17 cellular contexts compared by ENCODE assay signal in the genomic region with DNA sequence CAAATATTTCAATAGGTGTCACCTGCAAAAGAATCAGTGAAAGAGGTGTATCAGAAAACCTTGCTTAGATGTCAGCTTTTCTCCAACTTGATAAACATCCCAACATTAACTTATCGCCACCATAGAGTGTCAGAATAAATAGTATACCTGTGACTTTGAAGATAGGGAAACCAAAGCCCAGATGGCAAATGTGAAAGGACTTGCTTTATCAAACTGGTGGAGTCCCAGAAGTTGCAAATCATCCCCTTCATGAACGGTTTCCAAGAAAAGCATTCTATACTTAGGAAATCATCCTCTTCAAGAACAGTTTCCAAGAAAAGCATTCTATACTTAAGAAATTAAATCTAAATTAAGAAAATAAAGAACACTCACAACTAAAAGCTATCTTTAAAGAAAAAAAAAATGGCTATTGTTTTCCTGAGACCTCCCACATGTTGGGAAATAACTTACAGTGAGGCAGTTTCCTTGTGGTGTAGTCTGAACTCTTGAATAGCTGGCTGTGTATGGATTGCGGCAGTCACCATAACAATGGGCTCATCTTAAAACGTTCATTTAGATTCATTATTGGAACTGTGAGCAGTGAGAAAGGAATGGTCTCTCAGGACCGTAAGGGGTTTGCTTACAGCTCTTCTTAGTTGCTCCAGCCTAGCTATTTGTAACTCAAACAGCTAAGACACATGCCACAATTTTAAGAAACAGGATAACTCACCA. TPM values are rescaled to one million over a fixed set of nuclear protein-coding genes. Genes with fewer than 3 reads are reported as not detected.
A peak's percentile ranks its signal among the peaks of the same experiment; 100 is the strongest.
DNase-seq lines count a peak whose midpoint lies in the region; ATAC-seq and TF ChIP-seq lines count a peak whose summit lies in the region.
"Had no signal": no experiment of that assay in that cellular context is flagged by ENCODE, and none has a peak within 500 bp of the region (broad histone marks: within the 10 kb centered on the region; RNA-seq: fewer than 3 reads in every experiment).

No MANE protein-coding gene starts in this region.

- CTCF ChIA-PET in activated CD8-positive, alpha-beta memory T cell treated with anti-CD3 and anti-CD28 coated beads, Interleukin-2, amount 10 ng/mL, durations not matched to agents 7 days and 5 days (lab: Charles Lee) = no interaction called here

- H3K27ac Mint-ChIP-seq in activated CD8-positive, alpha-beta memory T cell treated with anti-CD3 and anti-CD28 coated beads, Interleukin-2, amount 10 ng/mL, durations not matched to agents 7 days and 5 days = no peak overlapping the region
- H3K27ac Mint-ChIP-seq: IgD-negative memory B cell; stimulated activated naive CD8-positive, alpha-beta T cell treated with anti-CD3 and anti-CD28 coated beads, Interleukin-15, Interleukin-2, amounts not matched to agents 100 ng/mL and 50 ng/mL, for 24 hours had no signal

- H3K36me3 Mint-ChIP-seq in activated CD8-positive, alpha-beta memory T cell treated with anti-CD3 and anti-CD28 coated beads, Interleukin-2, amount 10 ng/mL, durations not matched to agents 7 days and 5 days = peaks cover 4% of the 10 kb centered on the region

- H3K27ac ChIP-seq in left lung (no peak overlapping the region), testis (no peak overlapping the region)
- H3K27ac ChIP-seq: C4-2B, esophagus squamous epithelium had no signal

- TF ChIP-seq CTCF in NB4 (IDR thresholded peaks at IDR 0.05; ENCODE audit: low read depth, low read length) (no peak), choroid plexus epithelial cell (conservative IDR thresholded peaks at IDR 0.05; ENCODE audit: low read depth, low read length) (no peak), left lung (IDR thresholded peaks at IDR 0.05) (no peak), testis (IDR thresholded peaks at IDR 0.05) (no peak)

- TF ChIP-seq POLR2A in NB4 (IDR thresholded peaks at IDR 0.05; ENCODE audit: extremely low read depth, insufficient read length) (no peak), testis (IDR thresholded peaks at IDR 0.05) (no peak)

- H3K9me3 ChIP-seq in left lung = no peaks in the 10 kb centered on the region
- no peaks in the 10 kb centered on the region for H3K9me3 ChIP-seq in testis
- H3K9me3 ChIP-seq: esophagus squamous epithelium, sigmoid colon had no signal

- no peaks in the 10 kb centered on the region for H3K27me3 Mint-ChIP-seq in activated CD8-positive, alpha-beta memory T cell treated with anti-CD3 and anti-CD28 coated beads, Interleukin-2, amount 10 ng/mL, durations not matched to agents 7 days and 5 days
- H3K27me3 Mint-ChIP-seq: central memory CD8-positive, alpha-beta T cell; IgD-negative memory B cell; stimulated activated naive CD8-positive, alpha-beta T cell treated with anti-CD3 and anti-CD28 coated beads, Interleukin-15, Interleukin-2, amounts not matched to agents 100 ng/mL and 50 ng/mL, for 24 hours had no signal

- 65 to 73% methylated on average over 5 of the region's 5 CpGs for WGBS in testis, 2 donors

- H3K4me3 Mint-ChIP-seq in activated CD8-positive, alpha-beta memory T cell treated with anti-CD3 and anti-CD28 coated beads, Interleukin-2, amount 10 ng/mL, durations not matched to agents 7 days and 5 days = no peak overlapping the region
- H3K4me3 Mint-ChIP-seq: central memory CD8-positive, alpha-beta T cell; IgD-negative memory B cell; stimulated activated naive CD8-positive, alpha-beta T cell treated with anti-CD3 and anti-CD28 coated beads, Interleukin-15, Interleukin-2, amounts not matched to agents 100 ng/mL and 50 ng/mL, for 24 hours had no signal

- H3K4me1 Mint-ChIP-seq in activated CD8-positive, alpha-beta memory T cell treated with anti-CD3 and anti-CD28 coated beads, Interleukin-2, amount 10 ng/mL, durations not matched to agents 7 days and 5 days = peaks cover 2% of the 10 kb centered on the region
- H3K4me1 Mint-ChIP-seq: IgD-negative memory B cell had no signal

- H3K4me3 ChIP-seq in NB4 (ENCODE audit: low read depth, low read length) (no peak overlapping the region), choroid plexus epithelial cell (ENCODE audit: low read depth, low read length) (no peak overlapping the region), left lung (no peak overlapping the region), testis (no peak overlapping the region)
- H3K4me3 ChIP-seq: esophagus squamous epithelium, sigmoid colon had no signal

- H3K27me3 ChIP-seq in left lung = no peaks in the 10 kb centered on the region
- H3K27me3 ChIP-seq in testis = no peaks in the 10 kb centered on the region
- H3K27me3 ChIP-seq: esophagus squamous epithelium, sigmoid colon had no signal

- H3K9me3 Mint-ChIP-seq in activated CD8-positive, alpha-beta memory T cell treated with anti-CD3 and anti-CD28 coated beads, Interleukin-2, amount 10 ng/mL, durations not matched to agents 7 days and 5 days (ENCODE audit: low read depth) = no peaks in the 10 kb centered on the region
- H3K9me3 Mint-ChIP-seq: central memory CD8-positive, alpha-beta T cell had no signal

- DNase-seq in COLO829 (ENCODE audit: low spot score) (peak; percentile 38), NB4 (ENCODE audit: low read depth) (peak; percentile 31), choroid plexus epithelial cell (ENCODE audit: low read depth) (peak; percentile 79), left lung (no peak), testis (no peak), NK-92 (lab: John Stamatoyannopoulos, UW; ENCODE audit: unreplicated experiment) (no peak), head of caudate nucleus (no peak)
- DNase-seq in activated CD8-positive, alpha-beta memory T cell treated with anti-CD3 and anti-CD28 coated beads, Interleukin-2, amount 10 ng/mL, durations not matched to agents 7 days and 5 days = no peak
- DNase-seq: activated naive CD4-positive, alpha-beta T cell; esophagus squamous epithelium; NCI-H187 treated with DMSO at 0.1 percent for 48 hours; sigmoid colon had no signal

- no peaks in the 10 kb centered on the region for H3K4me1 ChIP-seq in left lung
- no peaks in the 10 kb centered on the region for H3K4me1 ChIP-seq in testis

- peak; percentile 23 for ATAC-seq in left lung
- ATAC-seq in activated CD8-positive, alpha-beta memory T cell treated with anti-CD3 and anti-CD28 coated beads, Interleukin-2, amount 10 ng/mL, durations not matched to agents 7 days and 5 days = no peak

- intact Hi-C loops in left lung (cut with DNase I) (no loop called here), testis (cut with DNase I; ENCODE audit: low total_unique reads) (no loop called here), head of caudate nucleus (cut with DNase I) (no loop called here)

- H3K36me3 ChIP-seq in left lung = peaks cover 0 to 14% of the 10 kb centered on the region in 2 donors
- no peaks in the 10 kb centered on the region for H3K36me3 ChIP-seq in testis (ENCODE audit: low read depth, missing control alignments)
- H3K36me3 ChIP-seq: sigmoid colon had no signal

RNA-seq across cellular contexts. Expression of gene GHSR, which starts 56.5 kb away (rescaled TPM):
- not detected for total RNA-seq in left lung
- total RNA-seq in testis = 1 to 10 TPM in 1 of 2 donors, under 1 TPM in 1; 0.31 to 1.2 TPM
- polyA plus RNA-seq in testis (ENCODE audit: insufficient read depth, low read depth, low replicate concordance) = 0.63 TPM
- not detected for total RNA-seq in activated CD8-positive, alpha-beta memory T cell treated with anti-CD3 and anti-CD28 coated beads, Interleukin-2, amount 10 ng/mL, durations not matched to agents 7 days and 5 days
- total RNA-seq: esophagus squamous epithelium, SK-MEL-5 had no signal
- polyA plus RNA-seq: IgD-negative memory B cell, sigmoid colon had no signal

Comparison
In these comparisons a context has a peak if more than half of its experiments do, and no peak if none do; other contexts are left out.
1. DNase-seq: peak in COLO829 (single experiment), NB4 (single experiment) and choroid plexus epithelial cell (single experiment); none in left lung (0 of 2), testis (single experiment), NK-92 (single experiment), head of caudate nucleus (0 of 42) and activated CD8-positive, alpha-beta memory T cell treated with anti-CD3 and anti-CD28 coated beads, Interleukin-2, amount 10 ng/mL, durations not matched to agents 7 days and 5 days (single experiment).